Comparison of ENCODE assay signal across 17 cellular contexts in the genomic region with DNA sequence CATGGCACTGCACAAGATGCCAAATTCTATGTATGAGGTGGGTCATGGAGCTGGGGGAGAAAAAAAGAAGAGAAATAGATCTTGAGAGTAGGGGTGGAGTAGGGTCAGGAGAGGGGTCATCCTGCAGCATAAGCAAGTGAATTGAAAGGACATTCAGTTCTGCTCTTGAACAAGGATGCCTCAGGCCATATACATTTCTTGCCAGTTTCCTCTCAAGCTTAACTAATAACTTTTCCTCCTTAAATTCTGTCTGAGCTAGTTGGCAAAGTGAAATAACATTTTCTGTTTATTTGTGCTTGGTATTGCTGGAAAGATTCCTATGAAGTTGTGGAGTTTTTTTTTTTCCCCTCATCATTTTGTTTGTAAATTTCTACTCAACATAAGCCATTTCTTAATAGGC.
DNase-seq lines count a peak whose midpoint lies in the region; ATAC-seq and TF ChIP-seq lines count a peak whose summit lies in the region.
"Had no signal": no experiment of that assay in that cellular context is flagged by ENCODE, and none has a peak within 500 bp of the region (broad histone marks: within the 10 kb centered on the region; RNA-seq: fewer than 3 reads in every experiment).

No MANE protein-coding gene starts in this region.

- no peaks in the 10 kb centered on the region for H4K20me1 ChIP-seq in IMR-90 (ENCODE audit: insufficient read depth, low read length)
- H4K20me1 ChIP-seq: BLaER1 had no signal

- no TSS peak for BruUV-seq in IMR-90 (replicated peaks; lab: Mats Ljungman, UMichigan)

- H3K9ac ChIP-seq in IMR-90 (ENCODE audit: low read depth, low read length): no peak overlapping the region
- H3K9ac ChIP-seq: BLaER1 had no signal

- H3K4ac ChIP-seq in IMR-90 (ENCODE audit: low read depth, low read length): no peak overlapping the region

- no peak overlapping the region for H3K14ac ChIP-seq in IMR-90 (replicated peaks; ENCODE audit: low read depth, low read length)

- H3K4me3 Mint-ChIP-seq in mesothelial cell of epicardium: no peak overlapping the region
- H3K4me3 Mint-ChIP-seq in naive thymus-derived CD8-positive, alpha-beta T cell: no peak overlapping the region
- H3K4me3 Mint-ChIP-seq: CD8-positive, alpha-beta memory T cell; HFFc6; IgD-negative memory B cell had no signal

- H3K79me1 ChIP-seq in IMR-90 (ENCODE audit: low read depth in 1 of 2, low read length in 2 of 2): no peaks in the 10 kb centered on the region

- no peak overlapping the region for H2AFZ ChIP-seq in IMR-90 (replicated peaks; ENCODE audit: low read length, poor library complexity)

- ATAC-seq in IMR-90 (ENCODE audit: low read depth) (no peak), HG03442 (IDR thresholded peaks at IDR 0.05; ENCODE audit: unreplicated experiment) (no peak)
- ATAC-seq in naive thymus-derived CD8-positive, alpha-beta T cell: no peak

- H3K18ac ChIP-seq in IMR-90 (ENCODE audit: low read depth, low read length): peak overlapping the region; percentile 49; the same call in 1 of the 2 replicates

- no peak overlapping the region for H3K23ac ChIP-seq in IMR-90 (ENCODE audit: low read depth, low read length)

- no peak for TF ChIP-seq POLR2A in IMR-90 (IDR thresholded peaks at IDR 0.05; ENCODE audit: low read depth, low read length)

- H2AK9ac ChIP-seq in IMR-90 (replicated peaks; ENCODE audit: low read depth, low read length, poor library complexity): no peak overlapping the region

- peaks cover 13% of the 10 kb centered on the region for H3K4me1 Mint-ChIP-seq in mesothelial cell of epicardium
- no peaks in the 10 kb centered on the region for H3K4me1 Mint-ChIP-seq in naive thymus-derived CD8-positive, alpha-beta T cell
- H3K4me1 Mint-ChIP-seq: CD8-positive, alpha-beta memory T cell; IgD-negative memory B cell had no signal

- no peak overlapping the region for H4K8ac ChIP-seq in IMR-90 (ENCODE audit: low read depth in 2 of 2, low read length in 2 of 2)

- H4K5ac ChIP-seq in IMR-90 (ENCODE audit: low read depth, low read length): no peak overlapping the region

- H3K9me1 ChIP-seq in IMR-90 (ENCODE audit: insufficient read depth, low read length): 0 out of 2 replicates have a peak, but pooled peaks cover under 1% of the 10 kb centered on the region

- no peak overlapping the region for H2BK20ac ChIP-seq in IMR-90 (ENCODE audit: low read depth, low read length)

- DNase-seq in IMR-90 (no peak), epidermal melanocyte (ENCODE audit: insufficient read length, low spot score) (peak; percentile 43), mesothelial cell of epicardium (ENCODE audit: low spot score in 2 of 2, unreplicated experiment in 2 of 2) (no peak), renal cortical epithelial cell (ENCODE audit: low read depth) (peak; percentile 58), occipital lobe (lab: John Stamatoyannopoulos, UW) (no peak)
- no peak for DNase-seq in naive thymus-derived CD8-positive, alpha-beta T cell
- DNase-seq: 8988T; AML-193; Caco-2; CD8-positive, alpha-beta memory T cell; DND-41; GF-D8; HCEC 1CT; HFFc6 had no signal

- peaks cover 28% of the 10 kb centered on the region for H3K9me3 Mint-ChIP-seq in mesothelial cell of epicardium
- H3K9me3 Mint-ChIP-seq in naive thymus-derived CD8-positive, alpha-beta T cell: peaks cover 0 to 12% (median 0%) of the 10 kb centered on the region in 9 donors
- H3K9me3 Mint-ChIP-seq: CD8-positive, alpha-beta memory T cell had no signal

- H3K9me3 ChIP-seq in IMR-90 (ENCODE audit: control insufficient read depth, insufficient read depth, low read length): no peaks in the 10 kb centered on the region

- H2BK15ac ChIP-seq in IMR-90 (ENCODE audit: low read depth, low read length): no peak overlapping the region

- no peaks in the 10 kb centered on the region for H3K36me3 ChIP-seq in IMR-90 (ENCODE audit: control insufficient read depth, insufficient read depth, low read length)
- H3K36me3 ChIP-seq: BLaER1 had no signal

- no peaks in the 10 kb centered on the region for H3K27me3 Mint-ChIP-seq in mesothelial cell of epicardium (ENCODE audit: low read depth)
- peaks cover 3 to 12% (median 4%) of the 10 kb centered on the region in 5 donors for H3K27me3 Mint-ChIP-seq in naive thymus-derived CD8-positive, alpha-beta T cell

- no peak for TF ChIP-seq RAD21 in IMR-90 (IDR thresholded peaks at IDR 0.05; ENCODE audit: low read length)

- H4K91ac ChIP-seq in IMR-90 (ENCODE audit: insufficient read depth, low read depth, low read length): no peak overlapping the region

- no peak overlapping the region for H3K4me3 ChIP-seq in IMR-90 (ENCODE audit: insufficient read depth, low read depth, low read length)
- H3K4me3 ChIP-seq: BLaER1 had no signal

- CTCF ChIA-PET in IMR-90 (lab: Yijun Ruan, JAX): interaction anchor here (0.6 kb wide), 1 partner anchor 59 kb away, joined by 3 read pairs; no protein-coding TSS in a partner anchor

- H3K27ac Mint-ChIP-seq in mesothelial cell of epicardium: peak overlapping the region; percentile 27
- no peak overlapping the region for H3K27ac Mint-ChIP-seq in naive thymus-derived CD8-positive, alpha-beta T cell
- H3K27ac Mint-ChIP-seq: CD8-positive, alpha-beta memory T cell; HFFc6; IgD-negative memory B cell had no signal

- H3K4me2 ChIP-seq in IMR-90 (ENCODE audit: low read depth, low read length): no peak overlapping the region
- H3K4me2 ChIP-seq: BLaER1 had no signal

- dilution Hi-C loops in IMR-90 (cut with HindIII; ENCODE audit: low sequenced_read_pairs, unreplicated experiment): no loop called here

- TF ChIP-seq CTCF in IMR-90 (conservative IDR thresholded peaks at IDR 0.05; ENCODE audit: low read depth, low read length) (no peak), mesothelial cell of epicardium (IDR thresholded peaks at IDR 0.05; ENCODE audit: unreplicated experiment) (no peak)

- no peaks in the 10 kb centered on the region for H3K27me3 ChIP-seq in IMR-90 (ENCODE audit: control insufficient read depth, insufficient read depth, low read length)
- H3K27me3 ChIP-seq: BLaER1 had no signal

- H2BK5ac ChIP-seq in IMR-90 (ENCODE audit: low read depth, low read length, poor library complexity, severe bottlenecking): no peak overlapping the region

- H3K27ac ChIP-seq in IMR-90 (ENCODE audit: insufficient read depth, low read length): no peak overlapping the region
- H3K27ac ChIP-seq: BLaER1 had no signal

- H3K4me1 ChIP-seq in IMR-90 (ENCODE audit: control insufficient read depth, insufficient read depth, low read length): peaks cover 17% of the 10 kb centered on the region
- H3K4me1 ChIP-seq: BLaER1, Caco-2 had no signal

- H3K36me3 Mint-ChIP-seq in mesothelial cell of epicardium: peaks cover 16% of the 10 kb centered on the region
- H3K36me3 Mint-ChIP-seq in naive thymus-derived CD8-positive, alpha-beta T cell: peaks cover 0 to 5% (median 4%) of the 10 kb centered on the region in 3 donors
- H3K36me3 Mint-ChIP-seq: CD8-positive, alpha-beta memory T cell; IgD-negative memory B cell had no signal

- intact Hi-C loops in IMR-90 (cut with micrococcal nuclease): no loop called here

- H2BK120ac ChIP-seq in IMR-90 (ENCODE audit: low read depth, low read length): no peak overlapping the region

- H2AK5ac ChIP-seq in IMR-90 (ENCODE audit: low read depth, low read length): no peak overlapping the region

- in situ Hi-C loops in IMR-90 (cut with MboI; ENCODE audit: low sequenced_read_pairs): no loop called here

- H3K56ac ChIP-seq in IMR-90 (ENCODE audit: extremely low read depth, insufficient read depth, low read length): no peak overlapping the region

- POLR2A ChIA-PET in IMR-90 (lab: Charles Lee; ENCODE audit: unreplicated experiment): no interaction called here
- POLR2A ChIA-PET in naive thymus-derived CD8-positive, alpha-beta T cell (lab: Charles Lee): no interaction called here

TF ChIP-seq in IMR-90, 13 proteins besides CTCF, POLR2A, EP300 and RAD21:
- TF ChIP-seq MAZ (IDR thresholded peaks at IDR 0.05; ENCODE audit: borderline replicate concordance, low read depth, low read length) (no peak), CHD1 (IDR thresholded peaks at IDR 0.05; ENCODE audit: low read depth, low read length) (no peak), CEBPB (IDR thresholded peaks at IDR 0.05; ENCODE audit: low read depth, low read length) (no peak), FOS (IDR thresholded peaks at IDR 0.05; ENCODE audit: low read depth, low read length) (no peak), RCOR1 (IDR thresholded peaks at IDR 0.05; ENCODE audit: insufficient replicate concordance, low read length) (no peak), SMC3 (IDR thresholded peaks at IDR 0.05; ENCODE audit: low read depth, low read length) (no peak), MAFK (IDR thresholded peaks at IDR 0.05; ENCODE audit: low read depth, low read length) (no peak), NFE2L2 (IDR thresholded peaks at IDR 0.05; ENCODE audit: low read depth, low read length) (no peak), MXI1 (IDR thresholded peaks at IDR 0.05; ENCODE audit: borderline replicate concordance, low read depth, low read length) (no peak), BHLHE40 (IDR thresholded peaks at IDR 0.05; ENCODE audit: low read depth, low read length) (no peak), RFX5 (IDR thresholded peaks at IDR 0.05; ENCODE audit: low read depth, low read length) (no peak)
- TF ChIP-seq, protein P1, sequence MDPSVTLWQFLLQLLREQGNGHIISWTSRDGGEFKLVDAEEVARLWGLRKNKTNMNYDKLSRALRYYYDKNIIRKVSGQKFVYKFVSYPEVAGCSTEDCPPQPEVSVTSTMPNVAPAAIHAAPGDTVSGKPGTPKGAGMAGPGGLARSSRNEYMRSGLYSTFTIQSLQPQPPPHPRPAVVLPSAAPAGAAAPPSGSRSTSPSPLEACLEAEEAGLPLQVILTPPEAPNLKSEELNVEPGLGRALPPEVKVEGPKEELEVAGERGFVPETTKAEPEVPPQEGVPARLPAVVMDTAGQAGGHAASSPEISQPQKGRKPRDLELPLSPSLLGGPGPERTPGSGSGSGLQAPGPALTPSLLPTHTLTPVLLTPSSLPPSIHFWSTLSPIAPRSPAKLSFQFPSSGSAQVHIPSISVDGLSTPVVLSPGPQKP (IDR thresholded peaks at IDR 0.05; ENCODE audit: borderline replicate concordance, low read depth, low read length): no peak
- TF ChIP-seq, protein P2, sequence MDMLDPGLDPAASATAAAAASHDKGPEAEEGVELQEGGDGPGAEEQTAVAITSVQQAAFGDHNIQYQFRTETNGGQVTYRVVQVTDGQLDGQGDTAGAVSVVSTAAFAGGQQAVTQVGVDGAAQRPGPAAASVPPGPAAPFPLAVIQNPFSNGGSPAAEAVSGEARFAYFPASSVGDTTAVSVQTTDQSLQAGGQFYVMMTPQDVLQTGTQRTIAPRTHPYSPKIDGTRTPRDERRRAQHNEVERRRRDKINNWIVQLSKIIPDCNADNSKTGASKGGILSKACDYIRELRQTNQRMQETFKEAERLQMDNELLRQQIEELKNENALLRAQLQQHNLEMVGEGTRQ (IDR thresholded peaks at IDR 0.05; ENCODE audit: low read depth, low read length): no peak
TF ChIP-seq in IMR-90: peak in this region for 0.

Comparison
In these comparisons a context has a peak if more than half of its experiments do, and no peak if none do; other contexts are left out.
1. DNase-seq: peak in epidermal melanocyte (single experiment) and renal cortical epithelial cell (single experiment); none in IMR-90 (single experiment), mesothelial cell of epicardium (0 of 2), naive thymus-derived CD8-positive, alpha-beta T cell (0 of 10) and occipital lobe (single experiment).